In the genomic region with DNA sequence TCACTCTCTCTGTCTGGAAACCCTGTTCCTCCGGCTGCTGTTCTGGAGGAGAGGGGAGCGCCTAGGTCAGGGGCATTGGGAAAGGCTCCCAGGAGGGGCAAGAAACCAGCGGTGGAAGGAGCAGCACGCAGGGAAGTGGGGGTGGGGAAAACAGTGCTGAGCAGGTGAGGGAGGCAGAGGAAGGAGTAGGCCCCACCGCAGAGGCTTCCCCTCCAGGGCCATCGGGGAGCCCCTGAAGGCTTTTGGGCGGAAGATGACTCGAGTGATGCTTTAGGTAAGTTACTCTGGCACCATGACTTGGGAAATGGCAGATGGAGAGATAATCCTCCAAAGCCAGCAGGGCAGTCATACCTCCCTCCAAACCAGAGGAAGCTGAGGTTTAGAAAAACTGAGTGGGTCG, we compare ENCODE assay signal across 1 cellular context.
TF ChIP-seq lines count a peak whose summit lies in the region.

No MANE protein-coding gene starts in this region.

TF ChIP-seq in GM12878, 131 proteins besides CTCF, POLR2A, EP300 and RAD21:
- TF ChIP-seq, protein P1, sequence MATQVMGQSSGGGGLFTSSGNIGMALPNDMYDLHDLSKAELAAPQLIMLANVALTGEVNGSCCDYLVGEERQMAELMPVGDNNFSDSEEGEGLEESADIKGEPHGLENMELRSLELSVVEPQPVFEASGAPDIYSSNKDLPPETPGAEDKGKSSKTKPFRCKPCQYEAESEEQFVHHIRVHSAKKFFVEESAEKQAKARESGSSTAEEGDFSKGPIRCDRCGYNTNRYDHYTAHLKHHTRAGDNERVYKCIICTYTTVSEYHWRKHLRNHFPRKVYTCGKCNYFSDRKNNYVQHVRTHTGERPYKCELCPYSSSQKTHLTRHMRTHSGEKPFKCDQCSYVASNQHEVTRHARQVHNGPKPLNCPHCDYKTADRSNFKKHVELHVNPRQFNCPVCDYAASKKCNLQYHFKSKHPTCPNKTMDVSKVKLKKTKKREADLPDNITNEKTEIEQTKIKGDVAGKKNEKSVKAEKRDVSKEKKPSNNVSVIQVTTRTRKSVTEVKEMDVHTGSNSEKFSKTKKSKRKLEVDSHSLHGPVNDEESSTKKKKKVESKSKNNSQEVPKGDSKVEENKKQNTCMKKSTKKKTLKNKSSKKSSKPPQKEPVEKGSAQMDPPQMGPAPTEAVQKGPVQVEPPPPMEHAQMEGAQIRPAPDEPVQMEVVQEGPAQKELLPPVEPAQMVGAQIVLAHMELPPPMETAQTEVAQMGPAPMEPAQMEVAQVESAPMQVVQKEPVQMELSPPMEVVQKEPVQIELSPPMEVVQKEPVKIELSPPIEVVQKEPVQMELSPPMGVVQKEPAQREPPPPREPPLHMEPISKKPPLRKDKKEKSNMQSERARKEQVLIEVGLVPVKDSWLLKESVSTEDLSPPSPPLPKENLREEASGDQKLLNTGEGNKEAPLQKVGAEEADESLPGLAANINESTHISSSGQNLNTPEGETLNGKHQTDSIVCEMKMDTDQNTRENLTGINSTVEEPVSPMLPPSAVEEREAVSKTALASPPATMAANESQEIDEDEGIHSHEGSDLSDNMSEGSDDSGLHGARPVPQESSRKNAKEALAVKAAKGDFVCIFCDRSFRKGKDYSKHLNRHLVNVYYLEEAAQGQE (IDR thresholded peaks at IDR 0.05; ENCODE audit: low read depth, low read length), result no peak
- TF ChIP-seq NR2C2 (IDR thresholded peaks at IDR 0.05; ENCODE audit: borderline replicate concordance, control insufficient read depth, insufficient read length, low read depth), result no peak
- TF ChIP-seq, protein P2, sequence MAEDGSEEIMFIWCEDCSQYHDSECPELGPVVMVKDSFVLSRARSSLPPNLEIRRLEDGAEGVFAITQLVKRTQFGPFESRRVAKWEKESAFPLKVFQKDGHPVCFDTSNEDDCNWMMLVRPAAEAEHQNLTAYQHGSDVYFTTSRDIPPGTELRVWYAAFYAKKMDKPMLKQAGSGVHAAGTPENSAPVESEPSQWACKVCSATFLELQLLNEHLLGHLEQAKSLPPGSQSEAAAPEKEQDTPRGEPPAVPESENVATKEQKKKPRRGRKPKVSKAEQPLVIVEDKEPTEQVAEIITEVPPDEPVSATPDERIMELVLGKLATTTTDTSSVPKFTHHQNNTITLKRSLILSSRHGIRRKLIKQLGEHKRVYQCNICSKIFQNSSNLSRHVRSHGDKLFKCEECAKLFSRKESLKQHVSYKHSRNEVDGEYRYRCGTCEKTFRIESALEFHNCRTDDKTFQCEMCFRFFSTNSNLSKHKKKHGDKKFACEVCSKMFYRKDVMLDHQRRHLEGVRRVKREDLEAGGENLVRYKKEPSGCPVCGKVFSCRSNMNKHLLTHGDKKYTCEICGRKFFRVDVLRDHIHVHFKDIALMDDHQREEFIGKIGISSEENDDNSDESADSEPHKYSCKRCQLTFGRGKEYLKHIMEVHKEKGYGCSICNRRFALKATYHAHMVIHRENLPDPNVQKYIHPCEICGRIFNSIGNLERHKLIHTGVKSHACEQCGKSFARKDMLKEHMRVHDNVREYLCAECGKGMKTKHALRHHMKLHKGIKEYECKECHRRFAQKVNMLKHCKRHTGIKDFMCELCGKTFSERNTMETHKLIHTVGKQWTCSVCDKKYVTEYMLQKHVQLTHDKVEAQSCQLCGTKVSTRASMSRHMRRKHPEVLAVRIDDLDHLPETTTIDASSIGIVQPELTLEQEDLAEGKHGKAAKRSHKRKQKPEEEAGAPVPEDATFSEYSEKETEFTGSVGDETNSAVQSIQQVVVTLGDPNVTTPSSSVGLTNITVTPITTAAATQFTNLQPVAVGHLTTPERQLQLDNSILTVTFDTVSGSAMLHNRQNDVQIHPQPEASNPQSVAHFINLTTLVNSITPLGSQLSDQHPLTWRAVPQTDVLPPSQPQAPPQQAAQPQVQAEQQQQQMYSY (CRISPR knock-in tag; IDR thresholded peaks at IDR 0.05), result no peak
- TF ChIP-seq SMAD5 (IDR thresholded peaks at IDR 0.05; ENCODE audit: low read depth), result no peak
- TF ChIP-seq SREBF2 (IDR thresholded peaks at IDR 0.05; ENCODE audit: low read length), result no peak
- TF ChIP-seq FOXK2 (IDR thresholded peaks at IDR 0.05), result no peak
- no peak for TF ChIP-seq KAT2A (conservative IDR thresholded peaks at IDR 0.05; ENCODE audit: control insufficient read depth, low read depth, low read length)
